ENCODE assay signal across 23 cellular contexts in the genomic region with DNA sequence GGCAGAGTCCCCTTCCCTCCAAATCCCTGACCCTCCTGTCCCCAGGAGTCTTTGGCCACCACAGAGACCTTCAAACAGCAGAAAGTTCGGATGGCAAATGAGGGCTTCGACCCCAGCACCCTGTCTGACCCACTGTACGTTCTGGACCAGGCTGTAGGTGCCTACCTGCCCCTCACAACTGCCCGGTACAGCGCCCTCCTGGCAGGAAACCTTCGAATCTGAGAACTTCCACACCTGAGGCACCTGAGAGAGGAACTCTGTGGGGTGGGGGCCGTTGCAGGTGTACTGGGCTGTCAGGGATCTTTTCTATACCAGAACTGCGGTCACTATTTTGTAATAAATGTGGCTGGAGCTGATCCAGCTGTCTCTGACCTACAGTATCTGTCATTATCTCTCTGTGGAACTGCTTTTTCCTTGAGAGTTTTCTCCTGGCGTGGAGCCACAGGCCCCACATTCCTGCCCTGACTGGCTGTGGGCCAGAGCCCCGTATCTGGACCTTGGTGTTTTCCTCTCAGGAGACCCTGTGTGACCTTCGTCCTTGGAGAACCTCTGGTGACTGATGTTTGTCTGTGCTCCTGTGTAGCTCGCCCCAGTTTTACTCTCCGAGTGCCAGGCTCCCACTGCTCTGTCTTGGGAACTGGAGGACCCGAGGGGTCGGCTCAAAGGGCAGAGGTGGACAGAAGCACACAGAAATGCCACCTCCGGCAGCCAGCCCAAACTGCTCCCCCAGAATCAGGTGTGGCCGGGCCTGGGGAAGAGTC. TPM values are rescaled to one million over a fixed set of nuclear protein-coding genes. Genes with fewer than 3 reads are reported as not detected.
DNase-seq lines count a peak whose midpoint lies in the region; ATAC-seq and TF ChIP-seq lines count a peak whose summit lies in the region.
"Had no signal": no experiment of that assay in that cellular context is flagged by ENCODE, and none has a peak within 500 bp of the region (broad histone marks: within the 10 kb centered on the region; RNA-seq: fewer than 3 reads in every experiment).

No MANE protein-coding gene starts in this region.

- peak; percentile 65 to 95 (median 86) for DNase-seq in adrenal gland
- DNase-seq in right lobe of liver: peak in 1 of 3 donors; percentile 59
- no peak for DNase-seq in stimulated activated effector memory CD8-positive, alpha-beta T cell treated with anti-CD3 and anti-CD28 coated beads, Interleukin-12 subunit alpha, Interleukin-12 subunit beta, amount 100 ng/mL, for 72 hours (ENCODE audit: low spot score in 2 of 2)
- DNase-seq in C1 segment of cervical spinal cord (lab: John Stamatoyannopoulos, UW): no peak
- DNase-seq in OCI-LY7 (ENCODE audit: low spot score): no peak
- DNase-seq: activated CD4-positive, CD25-positive, alpha-beta regulatory T cell; BE2C; colonic mucosa; DMS 273 treated with DMSO at 0.1 percent for 48 hours; GDM1; head of caudate nucleus; HFFc6; NCI-H1417; NCI-H510A; stimulated activated CD4-positive, alpha-beta T cell treated with anti-CD3 and anti-CD28 coated beads, Interleukin-2, amount 100 ng/mL, for 48 hours; stimulated activated naive CD8-positive, alpha-beta T cell treated with anti-CD3 and anti-CD28 coated beads, Interleukin-15, Interleukin-2, amounts not matched to agents 100 U/mL and 50 U/mL, for 24 hours; upper lobe of right lung had no signal

- POLR2A ChIA-PET in OCI-LY7 (lab: Charles Lee): no interaction called here

- WGBS in adrenal gland, 4 donors: 31 to 48% (median 37%) methylated on average over 16 to 17 of the region's 17 CpGs
- WGBS in right lobe of liver (ENCODE audit: insufficient coverage, low coverage, low lambda C conversion rate, missing lambda C conversion rate): 34% methylated on average over 13 of the region's 17 CpGs

- peaks cover 9 to 15% (median 13%) of the 10 kb centered on the region in 3 donors for H3K4me1 Mint-ChIP-seq in IgD-negative memory B cell
- H3K4me1 Mint-ChIP-seq in stimulated activated effector memory CD8-positive, alpha-beta T cell treated with anti-CD3 and anti-CD28 coated beads, Interleukin-12 subunit alpha, Interleukin-12 subunit beta, amount 100 ng/mL, for 72 hours: peaks cover 29% of the 10 kb centered on the region

- H4K20me1 ChIP-seq in OCI-LY7 (ENCODE audit: insufficient read depth, low read length): no peaks in the 10 kb centered on the region

- H3K9me3 ChIP-seq in adrenal gland (replicated peaks in 1 of 3) (no peaks in the 10 kb centered on the region), right lobe of liver (no peaks in the 10 kb centered on the region), OCI-LY7 (ENCODE audit: low read length) (no peaks in the 10 kb centered on the region)
- H3K9me3 ChIP-seq: BE2C, colonic mucosa, upper lobe of right lung had no signal

- H3K9me3 Mint-ChIP-seq in IgD-negative memory B cell: no peaks in the 10 kb centered on the region
- no peaks in the 10 kb centered on the region for H3K9me3 Mint-ChIP-seq in stimulated activated effector memory CD8-positive, alpha-beta T cell treated with anti-CD3 and anti-CD28 coated beads, Interleukin-12 subunit alpha, Interleukin-12 subunit beta, amount 100 ng/mL, for 72 hours
- H3K9me3 Mint-ChIP-seq: activated naive CD4-positive, alpha-beta T cell treated with anti-CD3 and anti-CD28 coated beads, Interleukin-2, amount 50 U/mL, for 24 hours; HFFc6 had no signal

- ATAC-seq in right lobe of liver (peak in 3 of 4 donors; percentile 1 to 7 (median 4)), GM18909 (IDR thresholded peaks at IDR 0.05; ENCODE audit: poor library complexity, unreplicated experiment) (no peak)
- ATAC-seq in stimulated activated effector memory CD8-positive, alpha-beta T cell treated with anti-CD3 and anti-CD28 coated beads, Interleukin-12 subunit alpha, Interleukin-12 subunit beta, amount 100 ng/mL, for 72 hours: no peak
- ATAC-seq: stimulated activated naive CD8-positive, alpha-beta T cell treated with anti-CD3 and anti-CD28 coated beads, Interleukin-15, Interleukin-2, amounts not matched to agents 100 U/mL and 50 U/mL, for 24 hours; upper lobe of right lung had no signal

- intact Hi-C loops in adrenal gland (cut with DNase I): loop anchor here in 1 of 2 donors (10.0 kb wide), 2 partner anchors 105 to 205 kb away; partner anchors contain the start of genes ILF2 and NPR1
- intact Hi-C loops in right lobe of liver (cut with DNase I): loop anchor here in 1 of 2 donors (10.0 kb wide), 1 partner anchor 105 kb away; the partner anchor contains the start of genes ILF2 and NPR1
- intact Hi-C loops in OCI-LY7 (cut with micrococcal nuclease; ENCODE audit: unreplicated experiment): no loop called here

- H3K4me3 Mint-ChIP-seq in IgD-negative memory B cell: peak overlapping the region in 1 of 4 donors; percentile 48
- H3K4me3 Mint-ChIP-seq in stimulated activated effector memory CD8-positive, alpha-beta T cell treated with anti-CD3 and anti-CD28 coated beads, Interleukin-12 subunit alpha, Interleukin-12 subunit beta, amount 100 ng/mL, for 72 hours: no peak overlapping the region
- H3K4me3 Mint-ChIP-seq: activated naive CD4-positive, alpha-beta T cell treated with anti-CD3 and anti-CD28 coated beads, Interleukin-2, amount 50 U/mL, for 24 hours; HFFc6 had no signal

- H3K4me3 ChIP-seq in adrenal gland (no peak overlapping the region), right lobe of liver (no peak overlapping the region), OCI-LY7 (ENCODE audit: low read depth, low read length, poor library complexity, severe bottlenecking) (no peak overlapping the region)
- H3K4me3 ChIP-seq: colonic mucosa, lung, SK-N-MC, skin epidermis, upper lobe of right lung had no signal

- H3K9me2 ChIP-seq in OCI-LY7 (ENCODE audit: insufficient read depth, low read length): no peaks in the 10 kb centered on the region

- TF ChIP-seq POLR2A in adrenal gland (IDR thresholded peaks at IDR 0.05) (no peak), right lobe of liver (IDR thresholded peaks at IDR 0.05) (no peak)

- no peak overlapping the region for H2AFZ ChIP-seq in OCI-LY7 (ENCODE audit: low read length)

- H3K27ac Mint-ChIP-seq in IgD-negative memory B cell: peak overlapping the region in 2 of 3 donors; percentile 34 to 76
- H3K27ac Mint-ChIP-seq in stimulated activated effector memory CD8-positive, alpha-beta T cell treated with anti-CD3 and anti-CD28 coated beads, Interleukin-12 subunit alpha, Interleukin-12 subunit beta, amount 100 ng/mL, for 72 hours: peak overlapping the region; percentile 55
- H3K27ac Mint-ChIP-seq: activated naive CD4-positive, alpha-beta T cell treated with anti-CD3 and anti-CD28 coated beads, Interleukin-2, amount 50 U/mL, for 24 hours; HFFc6 had no signal

- H3K27me3 ChIP-seq in adrenal gland (no peaks in the 10 kb centered on the region), right lobe of liver (no peaks in the 10 kb centered on the region)
- H3K27me3 ChIP-seq: BE2C, colonic mucosa, upper lobe of right lung had no signal

- H3K36me3 ChIP-seq in adrenal gland (replicated peaks in 1 of 2) (no peaks in the 10 kb centered on the region), right lobe of liver (no peaks in the 10 kb centered on the region), OCI-LY7 (ENCODE audit: insufficient read depth, low read length) (no peaks in the 10 kb centered on the region)
- H3K36me3 ChIP-seq: BE2C, colonic mucosa had no signal

- H3K27ac ChIP-seq in adrenal gland: no peak overlapping the region
- H3K27ac ChIP-seq in right lobe of liver: peak overlapping the region in 1 of 3 donors; percentile 33
- no peak overlapping the region for H3K27ac ChIP-seq in OCI-LY7 (ENCODE audit: low read depth, low read length, poor library complexity, severe bottlenecking)
- H3K27ac ChIP-seq: colonic mucosa, SK-N-MC, upper lobe of right lung had no signal

- H3K4me1 ChIP-seq in adrenal gland (replicated peaks in 1 of 2) (peaks cover 26 to 53% of the 10 kb centered on the region in 2 donors), right lobe of liver (peaks cover 0 to 41% (median 20%) of the 10 kb centered on the region in 4 donors), OCI-LY7 (ENCODE audit: insufficient read depth, low read length, poor library complexity, severe bottlenecking) (peaks cover 29% of the 10 kb centered on the region)
- H3K4me1 ChIP-seq: BE2C, colonic mucosa had no signal

- no peaks in the 10 kb centered on the region for H3K79me2 ChIP-seq in OCI-LY7 (ENCODE audit: insufficient read depth, low read depth, low read length)

- CTCF ChIA-PET in OCI-LY7 (lab: Charles Lee; ENCODE audit: unreplicated experiment): no interaction called here

- H3K27me3 Mint-ChIP-seq in IgD-negative memory B cell: no peaks in the 10 kb centered on the region
- H3K27me3 Mint-ChIP-seq: activated naive CD4-positive, alpha-beta T cell treated with anti-CD3 and anti-CD28 coated beads, Interleukin-2, amount 50 U/mL, for 24 hours had no signal

- TF ChIP-seq CTCF in adrenal gland (IDR thresholded peaks at IDR 0.05): no peak
- TF ChIP-seq CTCF in right lobe of liver (IDR thresholded peaks at IDR 0.05): no peak
- no peak for TF ChIP-seq CTCF in OCI-LY7 (conservative IDR thresholded peaks at IDR 0.05; ENCODE audit: low read length)

- BruUV-seq in OCI-LY7 (replicated peaks; lab: Mats Ljungman, UMichigan): no TSS peak

- H3K4me2 ChIP-seq in OCI-LY7 (ENCODE audit: low read length): no peak overlapping the region

- peaks cover 3% of the 10 kb centered on the region for H3K36me3 Mint-ChIP-seq in IgD-negative memory B cell
- no peaks in the 10 kb centered on the region for H3K36me3 Mint-ChIP-seq in stimulated activated effector memory CD8-positive, alpha-beta T cell treated with anti-CD3 and anti-CD28 coated beads, Interleukin-12 subunit alpha, Interleukin-12 subunit beta, amount 100 ng/mL, for 72 hours
- H3K36me3 Mint-ChIP-seq: activated naive CD4-positive, alpha-beta T cell treated with anti-CD3 and anti-CD28 coated beads, Interleukin-2, amount 50 U/mL, for 24 hours had no signal

RNA-seq across cellular contexts. Expression of gene SLC27A3, which starts 4.8 kb away (rescaled TPM):
- polyA plus RNA-seq in IgD-negative memory B cell: 12.9 TPM
- total RNA-seq in adrenal gland: 10 to 100 TPM in 7 of 8 donors, 1 to 10 TPM in 1; 9.5 to 25.4 (median 15.9) TPM
- polyA plus RNA-seq in adrenal gland: 10 to 100 TPM; 11.7 to 85.0 (median 62.3) TPM
- 10 to 100 TPM; 25.4 to 50.4 (median 36.9) TPM for total RNA-seq in right lobe of liver
- total RNA-seq in OCI-LY7 (2014; rRNA removed; shearing (Covaris generic)): 3.3 and 4.5 TPM in 2 replicates
- total RNA-seq in OCI-LY7 (2022): 7.7 and 10.2 TPM in 2 replicates

RNA-seq across cellular contexts. Expression of gene INTS3, which starts 52.1 kb away (rescaled TPM):
- polyA plus RNA-seq in IgD-negative memory B cell: 11.8 TPM
- total RNA-seq in adrenal gland: 10 to 100 TPM; 40.7 to 88.1 (median 58.3) TPM
- polyA plus RNA-seq in adrenal gland: 100 to 1,000 TPM in 2 of 3 donors, 10 to 100 TPM in 1; 60.2 to 148 (median 114) TPM
- total RNA-seq in right lobe of liver: 10 to 100 TPM; 16.5 to 29.1 (median 22.6) TPM
- total RNA-seq in OCI-LY7 (2014; rRNA removed; shearing (Covaris generic)): 31.6 and 33.5 TPM in 2 replicates
- 65.8 and 67.3 TPM in 2 replicates for total RNA-seq in OCI-LY7 (2022)

Comparison
In these comparisons a context has a peak if more than half of its experiments do, and no peak if none do; other contexts are left out.
1. DNase-seq: peak in adrenal gland (7 of 7); none in stimulated activated effector memory CD8-positive, alpha-beta T cell treated with anti-CD3 and anti-CD28 coated beads, Interleukin-12 subunit alpha, Interleukin-12 subunit beta, amount 100 ng/mL, for 72 hours (0 of 2), C1 segment of cervical spinal cord (0 of 14) and OCI-LY7 (single experiment).
2. ATAC-seq: peak in right lobe of liver (3 of 4); none in stimulated activated effector memory CD8-positive, alpha-beta T cell treated with anti-CD3 and anti-CD28 coated beads, Interleukin-12 subunit alpha, Interleukin-12 subunit beta, amount 100 ng/mL, for 72 hours (single experiment) and GM18909 (single experiment).